Comparison of ENCODE assay signal across 8 cellular contexts in the genomic region with DNA sequence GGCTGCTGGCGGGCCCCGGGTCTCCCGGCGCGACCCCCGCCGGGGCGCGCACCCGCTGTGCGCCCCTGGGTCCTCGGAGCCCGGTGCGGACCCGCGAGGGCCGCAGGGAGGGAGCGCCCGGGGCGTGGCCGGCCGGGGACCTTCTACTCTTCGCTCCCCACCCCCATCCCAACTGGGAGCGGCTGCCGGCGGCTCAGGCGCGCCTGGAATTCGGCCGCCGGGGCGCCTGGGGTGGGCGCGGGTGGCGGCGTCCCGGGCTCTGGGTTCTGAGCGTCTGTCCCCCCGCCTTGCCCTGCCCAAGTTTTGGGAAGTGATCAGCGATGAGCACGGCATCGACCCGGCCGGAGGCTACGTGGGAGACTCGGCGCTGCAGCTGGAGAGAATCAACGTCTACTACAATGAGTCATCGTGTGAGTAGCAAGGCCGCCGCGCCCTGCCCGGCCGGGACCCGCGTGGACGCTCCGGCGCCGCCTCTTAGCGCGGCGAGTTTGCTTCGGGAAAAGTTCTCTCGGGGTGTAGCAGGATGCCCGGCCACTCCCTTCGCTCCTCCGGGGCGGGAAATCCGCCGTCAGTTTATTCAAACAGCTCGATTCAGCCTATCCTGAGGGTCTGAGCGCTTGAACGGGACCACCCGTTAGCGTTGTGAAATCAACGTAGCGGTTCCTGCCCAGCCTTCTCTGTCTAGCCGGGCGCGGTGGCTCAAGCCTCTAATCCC. TPM values are rescaled to one million over a fixed set of nuclear protein-coding genes. Genes with fewer than 3 reads are reported as not detected.
DNase-seq lines count a peak whose midpoint lies in the region; ATAC-seq, FAIRE-seq and TF ChIP-seq lines count a peak whose summit lies in the region.

No MANE protein-coding gene starts in this region.

- no peak overlapping the region for H2AFZ ChIP-seq in endothelial cell of umbilical vein (ENCODE audit: low read depth, low read length)

- H3K79me2 ChIP-seq in endothelial cell of umbilical vein (ENCODE audit: control insufficient read depth, insufficient read depth, low read length), result peaks cover 66% of the 10 kb centered on the region

- H3K36me3 ChIP-seq in endothelial cell of umbilical vein (ENCODE audit: control insufficient read depth in 2 of 2, extremely low read depth in 1 of 2, insufficient read depth in 2 of 2, low read length in 2 of 2), result peaks cover 2 to 15% of the 10 kb centered on the region in 2 experiments
- H3K36me3 ChIP-seq in mesodermal cell (ENCODE audit: control insufficient read depth, insufficient read depth, low read length), result peaks cover 46% of the 10 kb centered on the region
- peaks cover 0 to 36% (median 6%) of the 10 kb centered on the region in 3 donors for H3K36me3 ChIP-seq in tibial nerve

- intact Hi-C loops in endothelial cell of umbilical vein (cut with micrococcal nuclease), result loop anchor here (1.0 kb wide), 2 partner anchors 29 to 69 kb away; a partner anchor contains a TSS

- peak overlapping the region; percentile 17 for H3K4me2 ChIP-seq in endothelial cell of umbilical vein (ENCODE audit: insufficient read depth, low read length)

- TF ChIP-seq POLR2A in endothelial cell of umbilical vein (IDR thresholded peaks at IDR 0.05; ENCODE audit: low read depth, low read length), result peak; percentile 29
- TF ChIP-seq POLR2A in tibial nerve (IDR thresholded peaks at IDR 0.05), result peak in 1 of 2 donors; percentile 47

- H3K9me3 ChIP-seq in endothelial cell of umbilical vein (replicated peaks; ENCODE audit: control insufficient read depth, insufficient read depth, low read length) (no peaks in the 10 kb centered on the region), mesodermal cell (ENCODE audit: control insufficient read depth, low read length) (peaks cover 22% of the 10 kb centered on the region), tibial nerve (peaks cover 0 to 8% (median 4%) of the 10 kb centered on the region in 4 donors)

- dilution Hi-C loops in endothelial cell of umbilical vein (cut with MboI; ENCODE audit: extremely low pct_ligation_motif_present, low sequenced_read_pairs), result no loop called here

- TSS peak; percentile 26 for BruUV-seq in endothelial cell of umbilical vein (replicated peaks; lab: Mats Ljungman, UMichigan)

- in situ Hi-C loops in G401 (cut with HindIII; ENCODE audit: low sequenced_read_pairs), result no loop called here

- H3K4me1 ChIP-seq in endothelial cell of umbilical vein (ENCODE audit: control insufficient read depth, extremely low read depth, insufficient read depth, low read length) (peaks cover 31% of the 10 kb centered on the region), mesodermal cell (ENCODE audit: control insufficient read depth, insufficient read depth, low read length, poor library complexity, severe bottlenecking) (peaks cover 27% of the 10 kb centered on the region), tibial nerve (peaks cover 0 to 41% (median 15%) of the 10 kb centered on the region in 4 donors)

- H3K27me3 ChIP-seq in endothelial cell of umbilical vein (ENCODE audit: control insufficient read depth in 2 of 2, insufficient read depth in 2 of 2, low read length in 2 of 2), result no peaks in the 10 kb centered on the region
- no peaks in the 10 kb centered on the region for H3K27me3 ChIP-seq in tibial nerve

- WGBS in mesodermal cell (ENCODE audit: insufficient coverage in 2 of 2), 2 experiments, result 0 to 1% methylated on average over 74 to 80 of the region's 81 CpGs
- 0 to 1% methylated on average over 19 to 59 of the region's 81 CpGs for WGBS in tibial nerve, 2 donors

- TF ChIP-seq CTCF in endothelial cell of umbilical vein (IDR thresholded peaks at IDR 0.05; ENCODE audit: extremely low read depth in 1 of 2, insufficient read depth in 1 of 2, low read depth in 1 of 2, low read length in 2 of 2) (no peak), tibial nerve (IDR thresholded peaks at IDR 0.05) (no peak)

- no peaks in the 10 kb centered on the region for H3K9me1 ChIP-seq in endothelial cell of umbilical vein (replicated peaks; ENCODE audit: control insufficient read depth, extremely low read depth, insufficient read depth, low read length)

- peak overlapping the region; percentile 43 to 84 (median 77) for H3K4me3 ChIP-seq in endothelial cell of umbilical vein (replicated peaks in 1 of 3; ENCODE audit: insufficient read depth in 1 of 3, low read depth in 1 of 3, low read length in 3 of 3)
- peak overlapping the region; percentile 82 for H3K4me3 ChIP-seq in mesodermal cell (ENCODE audit: extremely low read depth, insufficient read depth, low read length, poor library complexity, severe bottlenecking)
- H3K4me3 ChIP-seq in tibial nerve, result peak overlapping the region; percentile 69 to 95 (median 80)

- H3K9ac ChIP-seq in endothelial cell of umbilical vein (replicated peaks; ENCODE audit: extremely low read depth, insufficient read depth, low read length), result peak overlapping the region; percentile 95

- peak in 1 of 2 donors; percentile 83 for TF ChIP-seq EP300 in tibial nerve (IDR thresholded peaks at IDR 0.05)

- ATAC-seq in GM21390 (IDR thresholded peaks at IDR 0.05; ENCODE audit: unreplicated experiment), result peak; percentile 59
- peak; percentile 50 for ATAC-seq in HG03571 (IDR thresholded peaks at IDR 0.05; ENCODE audit: unreplicated experiment)

- H3K27ac ChIP-seq in endothelial cell of umbilical vein (ENCODE audit: insufficient read depth, low read depth, low read length) (peak overlapping the region; percentile 90), mesodermal cell (ENCODE audit: low read depth, low read length, severe bottlenecking) (peak overlapping the region; percentile 95), tibial nerve (peak overlapping the region; percentile 92 to 99 (median 96))

- DNase-seq in EL (peak; percentile 88), SW 1271 (lab: John Stamatoyannopoulos, UW) (peak; percentile 22 to 66), endothelial cell of umbilical vein (ENCODE audit: low read depth, low spot score) (peak; percentile 82), tibial nerve (ENCODE audit: low spot score in 2 of 2) (peak; percentile 69 to 73), G401 (ENCODE audit: low spot score) (no peak)

- POLR2A ChIA-PET in endothelial cell of umbilical vein (lab: Charles Lee), result interaction anchor here (0.5 to 4.0 kb wide), 11 partner anchors 11 to 815 kb away, joined by 3 to 46 read pairs (median 7); a partner anchor contains a TSS

- no peaks in the 10 kb centered on the region for H4K20me1 ChIP-seq in endothelial cell of umbilical vein (replicated peaks; ENCODE audit: control insufficient read depth, extremely low read depth, insufficient read depth, low read length)

- CTCF ChIA-PET in endothelial cell of umbilical vein (lab: Charles Lee), result interaction anchor here (1.0 to 4.7 kb wide), 9 partner anchors 10 to 69 kb away, joined by 3 to 109 read pairs (median 18); a partner anchor contains a TSS

- peak; percentile 78 for FAIRE-seq in endothelial cell of umbilical vein (lab: Jason Lieb, UNC)

TF ChIP-seq in endothelial cell of umbilical vein, 7 proteins besides CTCF, POLR2A, EP300 and RAD21:
- peak; percentile 75 for TF ChIP-seq FOS (IDR thresholded peaks at IDR 0.05; ENCODE audit: borderline replicate concordance, insufficient read depth, low read length)
- TF ChIP-seq MYC (IDR thresholded peaks at IDR 0.05; ENCODE audit: low read depth, low read length), result no peak
- no peak for TF ChIP-seq GATA2 (IDR thresholded peaks at IDR 0.05; ENCODE audit: insufficient read depth, insufficient read length, low read depth, low read length)
- no peak for TF ChIP-seq POLR2AphosphoS5 (IDR thresholded peaks at IDR 0.05; ENCODE audit: insufficient read depth, low read depth, low read length)
- TF ChIP-seq, protein P1, sequence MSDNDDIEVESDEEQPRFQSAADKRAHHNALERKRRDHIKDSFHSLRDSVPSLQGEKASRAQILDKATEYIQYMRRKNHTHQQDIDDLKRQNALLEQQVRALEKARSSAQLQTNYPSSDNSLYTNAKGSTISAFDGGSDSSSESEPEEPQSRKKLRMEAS (IDR thresholded peaks at IDR 0.05; ENCODE audit: insufficient read depth, insufficient read length), result no peak
- TF ChIP-seq JUN (IDR thresholded peaks at IDR 0.05; ENCODE audit: borderline replicate concordance, insufficient read depth, insufficient read length, low read depth), result peak; percentile 28
- TF ChIP-seq EZH2 (IDR thresholded peaks at IDR 0.05; ENCODE audit: borderline replicate concordance, low read depth, low read length, severe bottlenecking), result no peak

RNA-seq across cellular contexts. Expression of a gene that starts 0.5 kb away (rescaled TPM):
- 440 and 449 TPM in 2 replicates for total RNA-seq in endothelial cell of umbilical vein
- 747 and 957 TPM in 2 replicates for polyA plus RNA-seq in endothelial cell of umbilical vein
- polyA plus RNA-seq in endothelial cell of umbilical vein (2011; cell fraction: cytosol; rRNA removed), result 533 and 584 TPM in 2 replicates
- polyA plus RNA-seq in endothelial cell of umbilical vein (2011; cell fraction: nucleus; rRNA removed), result 404 and 414 TPM in 2 replicates
- 451 and 542 TPM in 2 replicates for polyA plus RNA-seq in endothelial cell of umbilical vein (2012)
- polyA minus RNA-seq in endothelial cell of umbilical vein, result 433 and 508 TPM in 2 replicates
- polyA minus RNA-seq in endothelial cell of umbilical vein (2011; cell fraction: cytosol; rRNA and poly(A)+ RNA removed), result 96.5 TPM
- polyA minus RNA-seq in endothelial cell of umbilical vein (2011; cell fraction: nucleus; rRNA and poly(A)+ RNA removed), result 155 and 234 TPM in 2 replicates
- 237 TPM for polyA plus RNA-seq in mesodermal cell (2013, experiment 1 of 2)
- polyA plus RNA-seq in mesodermal cell (2013, experiment 2 of 2), result 204 TPM
- total RNA-seq in tibial nerve, result 100 to 1,000 TPM; 245 to 506 (median 331) TPM
- 734 and 738 TPM in 2 replicates for total RNA-seq in G401 (2014; rRNA removed; shearing (Covaris generic))

RNA-seq across cellular contexts. Expression of a gene that starts 54.4 kb away (rescaled TPM):
- total RNA-seq in endothelial cell of umbilical vein, result 0.42 and 1.8 TPM in 2 replicates
- not detected in 2 replicates for polyA plus RNA-seq in endothelial cell of umbilical vein
- polyA plus RNA-seq in endothelial cell of umbilical vein (2011; cell fraction: cytosol; rRNA removed), result not detected in 2 replicates
- polyA plus RNA-seq in endothelial cell of umbilical vein (2011; cell fraction: nucleus; rRNA removed), result not detected in 2 replicates
- not detected in 2 replicates for polyA plus RNA-seq in endothelial cell of umbilical vein (2012)
- polyA minus RNA-seq in endothelial cell of umbilical vein, result not detected in 2 replicates
- not detected for polyA minus RNA-seq in endothelial cell of umbilical vein (2011; cell fraction: cytosol; rRNA and poly(A)+ RNA removed)
- not detected in 2 replicates for polyA minus RNA-seq in endothelial cell of umbilical vein (2011; cell fraction: nucleus; rRNA and poly(A)+ RNA removed)
- polyA plus RNA-seq in mesodermal cell (2013, experiment 1 of 2), result not detected
- not detected for polyA plus RNA-seq in mesodermal cell (2013, experiment 2 of 2)
- 100 to 1,000 TPM in 1 of 4 donors, 10 to 100 TPM in 3; 18.8 to 135 (median 61.6) TPM for total RNA-seq in tibial nerve
- total RNA-seq in G401 (2014; rRNA removed; shearing (Covaris generic)), result not detected in 2 replicates
